Comparison of ENCODE assay signal across 2 cellular contexts in the genomic region with DNA sequence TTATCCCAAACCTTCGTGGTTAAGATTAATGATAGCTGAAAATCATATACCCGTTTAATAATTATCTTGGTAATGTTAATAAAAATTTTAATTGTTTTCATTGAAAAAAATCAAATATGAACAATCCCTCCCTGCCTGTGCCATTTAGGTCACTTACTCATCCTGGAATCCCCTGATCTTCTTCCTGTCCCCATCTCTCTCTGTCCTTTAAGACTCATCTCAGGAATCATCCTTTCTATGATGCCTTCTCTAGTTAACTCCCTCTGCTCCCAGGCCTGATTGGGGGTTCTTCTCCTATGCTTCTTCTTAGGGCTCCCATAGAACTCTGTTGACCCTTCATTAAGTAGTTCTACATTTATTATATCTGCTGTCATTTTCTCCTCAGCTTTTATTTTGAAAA.
TF ChIP-seq lines count a peak whose summit lies in the region.

No MANE protein-coding gene starts in this region.

TF ChIP-seq in IMR-90, 13 proteins besides CTCF, POLR2A, EP300 and RAD21 (continued from another document):
- no peak for TF ChIP-seq CEBPB (IDR thresholded peaks at IDR 0.05; ENCODE audit: low read depth, low read length)
- no peak for TF ChIP-seq CHD1 (IDR thresholded peaks at IDR 0.05; ENCODE audit: low read depth, low read length)
- TF ChIP-seq, protein P1, sequence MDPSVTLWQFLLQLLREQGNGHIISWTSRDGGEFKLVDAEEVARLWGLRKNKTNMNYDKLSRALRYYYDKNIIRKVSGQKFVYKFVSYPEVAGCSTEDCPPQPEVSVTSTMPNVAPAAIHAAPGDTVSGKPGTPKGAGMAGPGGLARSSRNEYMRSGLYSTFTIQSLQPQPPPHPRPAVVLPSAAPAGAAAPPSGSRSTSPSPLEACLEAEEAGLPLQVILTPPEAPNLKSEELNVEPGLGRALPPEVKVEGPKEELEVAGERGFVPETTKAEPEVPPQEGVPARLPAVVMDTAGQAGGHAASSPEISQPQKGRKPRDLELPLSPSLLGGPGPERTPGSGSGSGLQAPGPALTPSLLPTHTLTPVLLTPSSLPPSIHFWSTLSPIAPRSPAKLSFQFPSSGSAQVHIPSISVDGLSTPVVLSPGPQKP (IDR thresholded peaks at IDR 0.05; ENCODE audit: borderline replicate concordance, low read depth, low read length) = no peak
- TF ChIP-seq, protein P2, sequence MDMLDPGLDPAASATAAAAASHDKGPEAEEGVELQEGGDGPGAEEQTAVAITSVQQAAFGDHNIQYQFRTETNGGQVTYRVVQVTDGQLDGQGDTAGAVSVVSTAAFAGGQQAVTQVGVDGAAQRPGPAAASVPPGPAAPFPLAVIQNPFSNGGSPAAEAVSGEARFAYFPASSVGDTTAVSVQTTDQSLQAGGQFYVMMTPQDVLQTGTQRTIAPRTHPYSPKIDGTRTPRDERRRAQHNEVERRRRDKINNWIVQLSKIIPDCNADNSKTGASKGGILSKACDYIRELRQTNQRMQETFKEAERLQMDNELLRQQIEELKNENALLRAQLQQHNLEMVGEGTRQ (IDR thresholded peaks at IDR 0.05; ENCODE audit: low read depth, low read length) = no peak
- TF ChIP-seq MXI1 (IDR thresholded peaks at IDR 0.05; ENCODE audit: borderline replicate concordance, low read depth, low read length) = no peak
- no peak for TF ChIP-seq MAFK (IDR thresholded peaks at IDR 0.05; ENCODE audit: low read depth, low read length)
- TF ChIP-seq MAZ (IDR thresholded peaks at IDR 0.05; ENCODE audit: borderline replicate concordance, low read depth, low read length) = no peak
- TF ChIP-seq NFE2L2 (IDR thresholded peaks at IDR 0.05; ENCODE audit: low read depth, low read length) = no peak
- TF ChIP-seq RCOR1 (IDR thresholded peaks at IDR 0.05; ENCODE audit: insufficient replicate concordance, low read length) = no peak
- no peak for TF ChIP-seq FOS (IDR thresholded peaks at IDR 0.05; ENCODE audit: low read depth, low read length)
- TF ChIP-seq BHLHE40 (IDR thresholded peaks at IDR 0.05; ENCODE audit: low read depth, low read length) = no peak

TF ChIP-seq in HEK293T, 16 proteins besides CTCF, POLR2A, EP300 and RAD21 (continued from another document):
- TF ChIP-seq, protein P3, sequence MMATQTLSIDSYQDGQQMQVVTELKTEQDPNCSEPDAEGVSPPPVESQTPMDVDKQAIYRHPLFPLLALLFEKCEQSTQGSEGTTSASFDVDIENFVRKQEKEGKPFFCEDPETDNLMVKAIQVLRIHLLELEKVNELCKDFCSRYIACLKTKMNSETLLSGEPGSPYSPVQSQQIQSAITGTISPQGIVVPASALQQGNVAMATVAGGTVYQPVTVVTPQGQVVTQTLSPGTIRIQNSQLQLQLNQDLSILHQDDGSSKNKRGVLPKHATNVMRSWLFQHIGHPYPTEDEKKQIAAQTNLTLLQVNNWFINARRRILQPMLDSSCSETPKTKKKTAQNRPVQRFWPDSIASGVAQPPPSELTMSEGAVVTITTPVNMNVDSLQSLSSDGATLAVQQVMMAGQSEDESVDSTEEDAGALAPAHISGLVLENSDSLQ (IDR thresholded peaks at IDR 0.05) = no peak
- TF ChIP-seq NFRKB (IDR thresholded peaks at IDR 0.05) (no peak), ELF4 (IDR thresholded peaks at IDR 0.05) (no peak), LEF1 (IDR thresholded peaks at IDR 0.05; ENCODE audit: borderline replicate concordance) (no peak), FOXA1 (IDR thresholded peaks at IDR 0.05) (no peak), FOXK2 (IDR thresholded peaks at IDR 0.05) (no peak), BHLHE40 (IDR thresholded peaks at IDR 0.05; ENCODE audit: borderline replicate concordance) (no peak), CTBP1 (IDR thresholded peaks at IDR 0.05; ENCODE audit: borderline replicate concordance) (no peak), SUZ12 (IDR thresholded peaks at IDR 0.05) (no peak), ZNF384 (IDR thresholded peaks at IDR 0.05) (no peak), ARNT (IDR thresholded peaks at IDR 0.05) (no peak), FOXM1 (IDR thresholded peaks at IDR 0.05; ENCODE audit: borderline replicate concordance) (no peak), TARDBP (IDR thresholded peaks at IDR 0.05) (no peak), HDGF (IDR thresholded peaks at IDR 0.05; ENCODE audit: borderline replicate concordance) (no peak), L3MBTL2 (conservative IDR thresholded peaks at IDR 0.05) (no peak)
